Comparison of ENCODE assay signal across 12 cellular contexts in genomic region chr11:89405629-89406028, GRCh38.
DNase-seq lines count a peak whose midpoint lies in the region; ATAC-seq, FAIRE-seq and TF ChIP-seq lines count a peak whose summit lies in the region.
"Had no signal": no experiment of that assay in that cellular context is flagged by ENCODE, and none has a peak within 500 bp of the region (broad histone marks: within the 10 kb centered on the region; RNA-seq: fewer than 3 reads in every experiment).

No MANE protein-coding gene starts in this region.

- TF ChIP-seq RAD21 in Ishikawa (IDR thresholded peaks at IDR 0.05; ENCODE audit: low read depth) (peak; percentile 46; the same call in 1 of the 2 replicates), SK-N-SH (IDR thresholded peaks at IDR 0.05; ENCODE audit: low read length) (peak; percentile 46)

- no peak for TF ChIP-seq EP300 in Ishikawa (IDR thresholded peaks at IDR 0.05; ENCODE audit: borderline replicate concordance)
- no peak for TF ChIP-seq EP300 in SK-N-SH (IDR thresholded peaks at IDR 0.05; ENCODE audit: borderline replicate concordance in 1 of 2, low read depth in 1 of 2, low read length in 1 of 2)

- H3K4me3 ChIP-seq in BJ (ENCODE audit: low read depth, low read length) (no peak overlapping the region), SK-N-SH (ENCODE audit: low read depth in 2 of 2, low read length in 1 of 2) (no peak overlapping the region)
- H3K4me3 ChIP-seq: coronary artery had no signal

- FAIRE-seq in urothelium cell line (lab: Jason Lieb, UNC) = no peak

- CTCF ChIA-PET in BJ (lab: Yijun Ruan, JAX) (interaction anchor here (0.6 to 2.2 kb wide), 3 partner anchors 73 to 208 kb away, joined by 3 to 6 read pairs (median 5); no protein-coding TSS in a partner anchor), SK-N-SH (lab: Yijun Ruan, JAX) (interaction anchor here (0.6 to 1.2 kb wide), 3 partner anchors 48 to 709 kb away, joined by 3 to 4 read pairs (median 3); no protein-coding TSS in a partner anchor)

- H3K79me2 ChIP-seq in SK-N-SH (ENCODE audit: insufficient read depth) = no peaks in the 10 kb centered on the region

- TF ChIP-seq CTCF in BJ (IDR thresholded peaks at IDR 0.05; ENCODE audit: insufficient read depth, low read depth, low read length) (peak; percentile 37; the same call in 1 of the 2 replicates), SK-N-SH (IDR thresholded peaks at IDR 0.05) (peak; percentile 50)

- H3K4me2 ChIP-seq in SK-N-SH = no peak overlapping the region

- DNase-seq in BJ (ENCODE audit: low read depth) = no peak
- no peak for DNase-seq in SK-N-SH
- peak; percentile 11 for DNase-seq in iPS-NIHi11 (ENCODE audit: low spot score)
- no peak for DNase-seq in SIG-M5 (lab: John Stamatoyannopoulos, UW)
- no peak for DNase-seq in urothelium cell line (ENCODE audit: low spot score)
- DNase-seq in NCI-H446 treated with DMSO at 0.1 percent for 48 hours (lab: John Stamatoyannopoulos, UW) = no peak
- DNase-seq: activated T-cell treated with anti-CD3 and anti-CD28 coated beads, Interleukin-2, amount 50 U/mL, for 1 hour; CD8-positive, alpha-beta T cell; NCI-H2107 had no signal

- no peak for ATAC-seq in HG02884 (IDR thresholded peaks at IDR 0.05; ENCODE audit: unreplicated experiment)
- ATAC-seq: CD8-positive, alpha-beta T cell had no signal

- H3K27ac ChIP-seq in SK-N-SH (ENCODE audit: low read depth in 2 of 2, low read length in 1 of 2) = no peak overlapping the region
- H3K27ac ChIP-seq: coronary artery had no signal

- POLR2A ChIA-PET in BJ (lab: Charles Lee) = no interaction called here
- POLR2A ChIA-PET in SK-N-SH (lab: Yijun Ruan, JAX) = no interaction called here

- no peaks in the 10 kb centered on the region for H3K4me1 ChIP-seq in SK-N-SH (ENCODE audit: control insufficient read depth in 1 of 2, insufficient read depth in 2 of 2, low read depth in 1 of 2, low read length in 1 of 2)

- no peak overlapping the region for H3K9ac ChIP-seq in SK-N-SH

- H3K27me3 ChIP-seq in BJ (ENCODE audit: control insufficient read depth, insufficient read depth, low read length) = no peaks in the 10 kb centered on the region
- no peaks in the 10 kb centered on the region for H3K27me3 ChIP-seq in SK-N-SH (ENCODE audit: insufficient read depth)

- H3K9me3 ChIP-seq in SK-N-SH = no peaks in the 10 kb centered on the region

- H2AFZ ChIP-seq in SK-N-SH (ENCODE audit: low read depth) = no peak overlapping the region

- 88% methylated on average over 1 of the region's 1 CpG for WGBS in SK-N-SH (ENCODE audit: low lambda C conversion rate)

- H3K36me3 ChIP-seq in BJ (ENCODE audit: control insufficient read depth, insufficient read depth, low read length) (no peaks in the 10 kb centered on the region), SK-N-SH (replicated peaks in 1 of 2; ENCODE audit: control insufficient read depth in 1 of 2, insufficient read depth in 2 of 2, low read length in 1 of 2) (no peaks in the 10 kb centered on the region)

- no peaks in the 10 kb centered on the region for H3K9me2 ChIP-seq in SK-N-SH

- no peaks in the 10 kb centered on the region for H3F3A ChIP-seq in SK-N-SH (replicated peaks; ENCODE audit: insufficient read depth)

- H4K20me1 ChIP-seq in SK-N-SH (ENCODE audit: insufficient read depth) = no peaks in the 10 kb centered on the region

TF ChIP-seq in Ishikawa, 13 proteins besides CTCF, POLR2A, EP300 and RAD21:
- TF ChIP-seq CREB1 (IDR thresholded peaks at IDR 0.05; ENCODE audit: low read depth) = no peak
- TF ChIP-seq TCF12 (IDR thresholded peaks at IDR 0.05; ENCODE audit: low read depth) = no peak
- no peak for TF ChIP-seq USF1 (IDR thresholded peaks at IDR 0.05)
- TF ChIP-seq REST (IDR thresholded peaks at IDR 0.05; ENCODE audit: low read depth) = no peak
- TF ChIP-seq YY1 (IDR thresholded peaks at IDR 0.05; ENCODE audit: low read depth) = no peak
- no peak for TF ChIP-seq EGR1 (IDR thresholded peaks at IDR 0.05)
- TF ChIP-seq TAF1 (IDR thresholded peaks at IDR 0.05; ENCODE audit: low read depth) = no peak
- TF ChIP-seq ZBTB7A (IDR thresholded peaks at IDR 0.05; ENCODE audit: low read depth) = no peak
- TF ChIP-seq FOXM1 (IDR thresholded peaks at IDR 0.05; ENCODE audit: borderline replicate concordance, low read depth) = no peak

TF ChIP-seq in SK-N-SH, 30 proteins besides CTCF, POLR2A, EP300 and RAD21:
- no peak for TF ChIP-seq YY1 (IDR thresholded peaks at IDR 0.05; ENCODE audit: low read depth)
- no peak for TF ChIP-seq GATA2 (CRISPR knock-in tag; IDR thresholded peaks at IDR 0.05)
- no peak for TF ChIP-seq CHD2 (IDR thresholded peaks at IDR 0.05; ENCODE audit: low read length, partially characterized antibody)
- peak; percentile 35; the same call in 1 of the 2 replicates for TF ChIP-seq SMC3 (IDR thresholded peaks at IDR 0.05; ENCODE audit: low read depth, low read length)
- TF ChIP-seq FOXJ3 (CRISPR knock-in tag; IDR thresholded peaks at IDR 0.05) = no peak
- no peak for TF ChIP-seq NRF1 (IDR thresholded peaks at IDR 0.05; ENCODE audit: low read depth, low read length)
TF ChIP-seq in SK-N-SH: peak in this region for 1.
